ENCODE assay signal across 16 cellular contexts in the genomic region with DNA sequence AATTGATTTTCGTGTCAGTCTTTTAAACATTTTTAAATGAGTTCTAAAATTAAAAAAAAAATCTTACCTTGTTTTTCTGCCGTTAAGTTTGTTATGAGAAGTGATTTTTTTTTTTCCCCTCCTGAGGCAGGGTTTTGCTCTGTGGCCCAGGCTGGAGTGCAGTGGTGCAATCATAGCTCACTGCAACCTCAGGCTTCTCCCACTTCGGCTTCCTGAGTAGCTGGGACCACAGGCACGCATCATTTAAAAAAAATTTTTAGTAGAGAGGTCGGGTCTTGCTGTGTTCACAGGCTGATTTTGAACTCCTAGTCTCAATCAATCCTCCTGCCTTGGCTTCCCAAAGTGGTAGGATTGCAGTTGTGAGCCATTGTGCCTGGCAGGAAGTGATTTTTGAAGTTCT.
"Had no signal": no experiment of that assay in that cellular context is flagged by ENCODE, and none has a peak within 500 bp of the region (broad histone marks: within the 10 kb centered on the region; RNA-seq: fewer than 3 reads in every experiment).

No MANE protein-coding gene starts in this region.

- H3K4me3 ChIP-seq: breast epithelium, esophagus squamous epithelium, sigmoid colon had no signal

- H3K9me3 Mint-ChIP-seq: activated T-helper 2 cell treated with anti-CD3 and anti-CD28 coated beads, Interferon-gamma antibody, Interleukin-2, Interleukin-4, amounts not matched to agents 10 μg/mL and 5 μg/mL and 100 μg/mL, durations not matched to agents 14 hours and 24 hours and 36 hours; T-cell; WTC11 had no signal

- H3K27me3 Mint-ChIP-seq: T-cell had no signal

- H3K27me3 ChIP-seq: breast epithelium, esophagus squamous epithelium, foreskin keratinocyte, sigmoid colon had no signal

- H3K4me3 Mint-ChIP-seq: activated CD8-positive, alpha-beta T cell treated with anti-CD3 and anti-CD28 coated beads, Interleukin-2, amount 10 ng/mL, durations not matched to agents 7 days and 5 days; T-cell; WTC11 had no signal

- H3K36me3 ChIP-seq: breast epithelium had no signal

- H3K27ac Mint-ChIP-seq: activated CD8-positive, alpha-beta T cell treated with anti-CD3 and anti-CD28 coated beads, Interleukin-2, amount 10 ng/mL, durations not matched to agents 7 days and 5 days; activated T-helper 2 cell treated with anti-CD3 and anti-CD28 coated beads, Interferon-gamma antibody, Interleukin-2, Interleukin-4, amounts not matched to agents 10 μg/mL and 5 μg/mL and 100 μg/mL, durations not matched to agents 14 hours and 24 hours and 36 hours; WTC11 had no signal

- ATAC-seq: activated CD8-positive, alpha-beta T cell treated with anti-CD3 and anti-CD28 coated beads, Interleukin-2, amount 10 ng/mL, durations not matched to agents 7 days and 5 days; foreskin keratinocyte; stimulated activated naive CD8-positive, alpha-beta T cell treated with anti-CD3 and anti-CD28 coated beads, Interleukin-15, Interleukin-2, amounts not matched to agents 100 U/mL and 50 U/mL, for 24 hours; T-cell; WTC11 had no signal

- DNase-seq: activated CD4-positive, alpha-beta T cell treated with anti-CD3 and anti-CD28 coated beads for 48 hours; activated CD8-positive, alpha-beta T cell treated with anti-CD3 and anti-CD28 coated beads, Interleukin-2, amount 10 ng/mL, durations not matched to agents 7 days and 5 days; activated naive CD4-positive, alpha-beta T cell treated with anti-CD3 and anti-CD28 coated beads, Interleukin-2, amount 50 U/mL, for 16 hours; anterior cingulate cortex; esophagus squamous epithelium; foreskin keratinocyte; head of caudate nucleus; islet precursor cell; mammary epithelial cell; sigmoid colon; stimulated activated CD4-positive, alpha-beta T cell treated with anti-CD3 and anti-CD28 coated beads, Interleukin-12 subunit alpha, Interleukin-12 subunit beta, amount 100 ng/mL, for 4 hours; stimulated activated naive CD8-positive, alpha-beta T cell treated with anti-CD3 and anti-CD28 coated beads, Interleukin-15, Interleukin-2, amounts not matched to agents 100 U/mL and 50 U/mL, for 24 hours; T-cell had no signal

- H3K4me1 ChIP-seq: breast epithelium, esophagus squamous epithelium, foreskin keratinocyte, sigmoid colon had no signal

- H3K9me3 ChIP-seq: breast epithelium, esophagus squamous epithelium, sigmoid colon had no signal

- H3K27ac ChIP-seq: breast epithelium, esophagus squamous epithelium, foreskin keratinocyte, sigmoid colon had no signal

- H3K4me1 Mint-ChIP-seq: WTC11 had no signal
